In genomic region chrX:8783100-8784098, GRCh38 we compare ENCODE assay signal across 8 cellular contexts.
DNase-seq lines count a peak whose midpoint lies in the region; ATAC-seq and TF ChIP-seq lines count a peak whose summit lies in the region.

No MANE protein-coding gene starts in this region.

- no peaks in the 10 kb centered on the region for H3K4me1 ChIP-seq in MM.1S (ENCODE audit: low read length)

- H3K36me3 ChIP-seq in MM.1S (replicated peaks; ENCODE audit: insufficient read depth, low read length), result no peaks in the 10 kb centered on the region

- H3K4me3 Mint-ChIP-seq in stimulated activated naive CD8-positive, alpha-beta T cell treated with anti-CD3 and anti-CD28 coated beads, Interleukin-15, Interleukin-2, amounts not matched to agents 100 ng/mL and 50 ng/mL, for 24 hours, result peak overlapping the region; percentile 32

- H3F3A ChIP-seq in MM.1S (ENCODE audit: insufficient read depth, low read length), result no peaks in the 10 kb centered on the region

- no peaks in the 10 kb centered on the region for H3K4me1 Mint-ChIP-seq in stimulated activated naive CD8-positive, alpha-beta T cell treated with anti-CD3 and anti-CD28 coated beads, Interleukin-15, Interleukin-2, amounts not matched to agents 100 ng/mL and 50 ng/mL, for 24 hours (ENCODE audit: low read depth)

- no peak overlapping the region for H3K27ac ChIP-seq in MM.1S (ENCODE audit: low read length)

- H3K79me2 ChIP-seq in MM.1S (ENCODE audit: low read length), result no peaks in the 10 kb centered on the region

- H3K27ac Mint-ChIP-seq in stimulated activated naive CD8-positive, alpha-beta T cell treated with anti-CD3 and anti-CD28 coated beads, Interleukin-15, Interleukin-2, amounts not matched to agents 100 ng/mL and 50 ng/mL, for 24 hours, result no peak overlapping the region

- no peaks in the 10 kb centered on the region for H3K27me3 Mint-ChIP-seq in stimulated activated naive CD8-positive, alpha-beta T cell treated with anti-CD3 and anti-CD28 coated beads, Interleukin-15, Interleukin-2, amounts not matched to agents 100 ng/mL and 50 ng/mL, for 24 hours

- H3K27me3 ChIP-seq in MM.1S (replicated peaks; ENCODE audit: insufficient read depth, low read length), result no peaks in the 10 kb centered on the region

- no peaks in the 10 kb centered on the region for H3K9me3 ChIP-seq in MM.1S (replicated peaks; ENCODE audit: insufficient read depth, low read length)

- no peaks in the 10 kb centered on the region for H4K20me1 ChIP-seq in MM.1S (ENCODE audit: insufficient read depth, low read length)

- DNase-seq in DMS 273 (lab: John Stamatoyannopoulos, UW; ENCODE audit: unreplicated experiment) (peak; percentile 45), DMS 273 treated with DMSO at 0.1 percent for 48 hours (lab: John Stamatoyannopoulos, UW) (no peak), MM.1S (peak; percentile 37), iPS-NIHi7 (ENCODE audit: extremely low spot score) (peak; percentile 61), cerebellar nuclear complex (lab: John Stamatoyannopoulos, UW) (no peak)
- peak; percentile 37 for DNase-seq in activated naive CD4-positive, alpha-beta T cell treated with Interleukin-2 at 50 U/mL for 16 hours

- H3K4me3 ChIP-seq in MM.1S (ENCODE audit: low read length), result 0 out of 2 replicates have a peak overlapping the region, but pooled peaks have one; percentile 17

- no peak overlapping the region for H3K9ac ChIP-seq in MM.1S (ENCODE audit: low read length)

- peak overlapping the region; percentile 72 for H2AFZ ChIP-seq in MM.1S (ENCODE audit: low read length)

- ATAC-seq in HG02852 (IDR thresholded peaks at IDR 0.05; ENCODE audit: unreplicated experiment), result no peak

- peak overlapping the region; percentile 65 for H3K4me2 ChIP-seq in MM.1S (ENCODE audit: low read depth, low read length)

- no peaks in the 10 kb centered on the region for H3K9me3 Mint-ChIP-seq in stimulated activated naive CD8-positive, alpha-beta T cell treated with anti-CD3 and anti-CD28 coated beads, Interleukin-15, Interleukin-2, amounts not matched to agents 100 ng/mL and 50 ng/mL, for 24 hours

- no peaks in the 10 kb centered on the region for H3K36me3 Mint-ChIP-seq in stimulated activated naive CD8-positive, alpha-beta T cell treated with anti-CD3 and anti-CD28 coated beads, Interleukin-15, Interleukin-2, amounts not matched to agents 100 ng/mL and 50 ng/mL, for 24 hours (ENCODE audit: low read depth)

- TF ChIP-seq CTCF in MM.1S (IDR thresholded peaks at IDR 0.05; ENCODE audit: low read length), result peak; percentile 68

- H3K9me2 ChIP-seq in MM.1S (replicated peaks; ENCODE audit: insufficient read depth, low read length), result no peaks in the 10 kb centered on the region

Comparison
In these comparisons a context has a peak if more than half of its experiments do, and no peak if none do; other contexts are left out.
1. DNase-seq: peak in DMS 273 (single experiment), MM.1S (single experiment), activated naive CD4-positive, alpha-beta T cell treated with Interleukin-2 at 50 U/mL for 16 hours (single experiment) and iPS-NIHi7 (single experiment); none in DMS 273 treated with DMSO at 0.1 percent for 48 hours (single experiment) and cerebellar nuclear complex (0 of 2).